Comparison of ENCODE assay signal across 22 cellular contexts in genomic region chr9:84819446-84819845, GRCh38.
DNase-seq lines count a peak whose midpoint lies in the region; ATAC-seq and TF ChIP-seq lines count a peak whose summit lies in the region.
"Had no signal": no experiment of that assay in that cellular context is flagged by ENCODE, and none has a peak within 500 bp of the region (broad histone marks: within the 10 kb centered on the region; RNA-seq: fewer than 3 reads in every experiment).

No MANE protein-coding gene starts in this region.

- H3K9me2 ChIP-seq in neural cell (ENCODE audit: insufficient read depth, low read length): no peaks in the 10 kb centered on the region

- no peak overlapping the region for H3K4me2 ChIP-seq in neural cell (ENCODE audit: low read length)

- no peak for TF ChIP-seq CTCF in esophagus muscularis mucosa (IDR thresholded peaks at IDR 0.05)
- TF ChIP-seq CTCF in neural cell (IDR thresholded peaks at IDR 0.05; ENCODE audit: poor library complexity, severe bottlenecking): no peak

- no peaks in the 10 kb centered on the region for H3K79me2 ChIP-seq in neural cell (replicated peaks; ENCODE audit: insufficient read depth, low read length)

- H3K4me1 ChIP-seq in esophagus muscularis mucosa: peaks cover 0 to 31% (median 17%) of the 10 kb centered on the region in 4 donors
- H3K4me1 ChIP-seq: left lung, Peyer's patch, prostate gland had no signal

- H3K27me3 ChIP-seq in H7 (ENCODE audit: control insufficient read depth, insufficient read depth, low read length) (no peaks in the 10 kb centered on the region), esophagus muscularis mucosa (no peaks in the 10 kb centered on the region), neural cell (ENCODE audit: insufficient read depth, low read depth, low read length) (no peaks in the 10 kb centered on the region)
- H3K27me3 ChIP-seq: left lung, Peyer's patch, stomach, tibial artery had no signal

- TF ChIP-seq POLR2A in esophagus muscularis mucosa (IDR thresholded peaks at IDR 0.05; ENCODE audit: low read depth): no peak

- in situ Hi-C loops in ACHN (cut with HindIII; ENCODE audit: low pct_ligation_motif_present, low pct_unique_long_range_greater_than_20kb, low sequenced_read_pairs): no loop called here

- WGBS in esophagus muscularis mucosa: 72% methylated on average over 6 of the region's 7 CpGs

- no peak for TF ChIP-seq EP300 in esophagus muscularis mucosa (IDR thresholded peaks at IDR 0.05)
- TF ChIP-seq EP300 in neural cell (conservative IDR thresholded peaks at IDR 0.05; ENCODE audit: poor library complexity, severe bottlenecking): peak; percentile 48

- H3K36me3 ChIP-seq in H7 (replicated peaks; ENCODE audit: control insufficient read depth, insufficient read depth, low read length): no peaks in the 10 kb centered on the region
- H3K36me3 ChIP-seq in esophagus muscularis mucosa: no peaks in the 10 kb centered on the region
- H3K36me3 ChIP-seq in neural cell (ENCODE audit: insufficient read depth, low read length): no peaks in the 10 kb centered on the region
- H3K36me3 ChIP-seq: left lung, Peyer's patch, prostate gland, stomach, tibial artery had no signal

- H3K27ac ChIP-seq in esophagus muscularis mucosa (replicated peaks in 1 of 4) (no peak overlapping the region), neural cell (ENCODE audit: low read length) (no peak overlapping the region)
- H3K27ac ChIP-seq: left lung, Peyer's patch, prostate gland, stomach, tibial artery had no signal

- H3K4me3 ChIP-seq in H7 (ENCODE audit: insufficient read depth, low read depth, low read length) (no peak overlapping the region), esophagus muscularis mucosa (no peak overlapping the region), neural cell (ENCODE audit: low read length) (no peak overlapping the region)
- H3K4me3 ChIP-seq: left lung, Peyer's patch, prostate gland, stomach, tibial artery had no signal

- no peak for TF ChIP-seq RAD21 in neural cell (conservative IDR thresholded peaks at IDR 0.05)

- H3F3A ChIP-seq in neural cell (ENCODE audit: insufficient read depth, low read length, poor library complexity, severe bottlenecking): no peaks in the 10 kb centered on the region

- H3K9me3 ChIP-seq in esophagus muscularis mucosa (no peaks in the 10 kb centered on the region), neural cell (ENCODE audit: low read length) (no peaks in the 10 kb centered on the region)
- H3K9me3 ChIP-seq: left lung, Peyer's patch, prostate gland, stomach, tibial artery had no signal

- no peaks in the 10 kb centered on the region for H4K20me1 ChIP-seq in neural cell (ENCODE audit: insufficient read depth)

- intact Hi-C loops in esophagus muscularis mucosa (cut with DNase I): no loop called here

- ATAC-seq in GM19328 (IDR thresholded peaks at IDR 0.05; ENCODE audit: unreplicated experiment): no peak
- ATAC-seq: activated CD4-positive, CD25-positive, alpha-beta regulatory T cell treated with anti-CD3 and anti-CD28 coated beads, Interleukin-2, amount 50 U/mL, for 24 hours; left lung; T-cell had no signal

- no peak overlapping the region for H3K9ac ChIP-seq in neural cell (ENCODE audit: low read length)

- H2AFZ ChIP-seq in neural cell (ENCODE audit: low read depth, low read length): no peak overlapping the region

- peak; percentile 26 for DNase-seq in H7
- DNase-seq in NCI-H146 treated with DMSO at 0.1 percent for 48 hours (lab: John Stamatoyannopoulos, UW; ENCODE audit: unreplicated experiment): peak; percentile 15
- DNase-seq in esophagus muscularis mucosa (ENCODE audit: extremely low spot score): peak; percentile 70
- DNase-seq in activated CD8-positive, alpha-beta memory T cell treated with anti-CD3 and anti-CD28 coated beads for 24 hours: no peak
- no peak for DNase-seq in DMS53 treated with DMSO at 0.1 percent for 48 hours (lab: John Stamatoyannopoulos, UW; ENCODE audit: unreplicated experiment)
- DNase-seq in ACHN: no peak
- DNase-seq: activated CD4-positive, alpha-beta memory T cell treated with anti-CD3 and anti-CD28 coated beads for 36 hours; CD4-positive, CD25-positive, alpha-beta regulatory T cell; glutamatergic neuron; KG1; left lung; NCI-H1694; NCI-H446; Peyer's patch; SIG-M5; stomach; T-cell; tibial artery had no signal

TF ChIP-seq in neural cell, 6 proteins besides CTCF, POLR2A, EP300 and RAD21:
- TF ChIP-seq EZH2 (IDR thresholded peaks at IDR 0.05; ENCODE audit: borderline replicate concordance, insufficient read depth, low read length, poor library complexity, severe bottlenecking) (no peak), MXI1 (conservative IDR thresholded peaks at IDR 0.05; ENCODE audit: poor library complexity, severe bottlenecking) (no peak), SMC3 (conservative IDR thresholded peaks at IDR 0.05; ENCODE audit: poor library complexity) (no peak), POLR2AphosphoS5 (IDR thresholded peaks at IDR 0.05) (no peak), TAF1 (IDR thresholded peaks at IDR 0.05; ENCODE audit: low read depth) (no peak), REST (IDR thresholded peaks at IDR 0.05; ENCODE audit: borderline replicate concordance) (no peak)

Comparison
In these comparisons a context has a peak if more than half of its experiments do, and no peak if none do; other contexts are left out.
1. DNase-seq: peak in H7 (single experiment), NCI-H146 treated with DMSO at 0.1 percent for 48 hours (single experiment) and esophagus muscularis mucosa (single experiment); none in activated CD8-positive, alpha-beta memory T cell treated with anti-CD3 and anti-CD28 coated beads for 24 hours (single experiment), DMS53 treated with DMSO at 0.1 percent for 48 hours (single experiment) and ACHN (single experiment).